ENCODE assay signal across 28 cellular contexts in the genomic region with DNA sequence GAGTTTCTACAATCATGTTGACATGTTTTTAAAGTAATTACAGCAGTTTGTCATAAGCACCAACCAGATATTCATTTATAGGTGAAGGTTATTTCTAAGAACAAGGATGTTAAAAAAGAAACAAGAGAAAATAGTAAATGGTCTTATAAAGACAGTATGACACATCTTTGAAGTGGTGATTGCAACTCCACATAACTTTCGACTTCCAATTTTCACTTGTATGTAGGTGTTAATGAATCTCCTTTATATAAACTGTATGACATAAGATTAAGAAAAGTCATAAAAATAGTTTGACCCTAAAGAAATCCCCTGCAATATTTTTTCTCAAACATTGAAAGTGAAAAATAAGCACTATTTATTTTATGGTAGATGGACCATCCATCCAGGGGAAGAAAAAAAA.
DNase-seq lines count a peak whose midpoint lies in the region; ATAC-seq, FAIRE-seq and TF ChIP-seq lines count a peak whose summit lies in the region.
"Had no signal": no experiment of that assay in that cellular context is flagged by ENCODE, and none has a peak within 500 bp of the region (broad histone marks: within the 10 kb centered on the region; RNA-seq: fewer than 3 reads in every experiment).

No MANE protein-coding gene starts in this region.

- H3K27me3 Mint-ChIP-seq in GM23338 (ENCODE audit: insufficient read depth, low read depth, poor library complexity), result no peaks in the 10 kb centered on the region
- no peaks in the 10 kb centered on the region for H3K27me3 Mint-ChIP-seq in activated T-helper 1 cell treated with anti-CD3 and anti-CD28 coated beads, Interleukin-12 subunit alpha, Interleukin-12 subunit beta, Interleukin-2, Interleukin-4 antibody, amounts not matched to agents 30 ng/mL and 10 ng/mL and 1 ng/mL, durations not matched to agents 14 hours and 24 hours and 36 hours (ENCODE audit: insufficient read depth)
- H3K27me3 Mint-ChIP-seq: stimulated activated memory B cell treated with anti-CD40 and anti-IgM and Interleukin-4, amounts not matched to agents 10 μg/mL and 1 μg/mL and 100 μg/mL, for 72 hours had no signal

- no peak overlapping the region for H3K27ac Mint-ChIP-seq in GM23338
- no peak overlapping the region for H3K27ac Mint-ChIP-seq in activated T-helper 1 cell treated with anti-CD3 and anti-CD28 coated beads, Interleukin-12 subunit alpha, Interleukin-12 subunit beta, Interleukin-2, Interleukin-4 antibody, amounts not matched to agents 30 ng/mL and 10 ng/mL and 1 ng/mL, durations not matched to agents 14 hours and 24 hours and 36 hours
- H3K27ac Mint-ChIP-seq: CD8-positive, alpha-beta T cell; H9; stimulated activated memory B cell treated with anti-CD40 and anti-IgM and Interleukin-4, amounts not matched to agents 10 μg/mL and 1 μg/mL and 100 μg/mL, for 72 hours had no signal

- H3K27me3 ChIP-seq in GM23338 (ENCODE audit: insufficient read depth), result no peaks in the 10 kb centered on the region
- H3K27me3 ChIP-seq in Peyer's patch, result no peaks in the 10 kb centered on the region
- no peaks in the 10 kb centered on the region for H3K27me3 ChIP-seq in tibial artery
- H3K27me3 ChIP-seq: heart right ventricle had no signal

- H3K9me2 ChIP-seq in GM23338 (ENCODE audit: insufficient read depth), result 0 out of 2 replicates have a peak, but pooled peaks cover 6% of the 10 kb centered on the region

- H3K4me1 ChIP-seq in GM23338 (ENCODE audit: insufficient read depth) (no peaks in the 10 kb centered on the region), Peyer's patch (no peaks in the 10 kb centered on the region), tibial artery (no peaks in the 10 kb centered on the region)
- H3K4me1 ChIP-seq: heart right ventricle had no signal

- H3K79me2 ChIP-seq in GM23338 (replicated peaks; ENCODE audit: insufficient read depth), result no peaks in the 10 kb centered on the region

- H3K4me3 ChIP-seq in GM23338 (no peak overlapping the region), Peyer's patch (no peak overlapping the region), tibial artery (no peak overlapping the region)
- H3K4me3 ChIP-seq: heart right ventricle, thoracic aorta had no signal

- ATAC-seq in GM23338, result no peak
- ATAC-seq in HG03432 (IDR thresholded peaks at IDR 0.05; ENCODE audit: unreplicated experiment), result peak; percentile 60
- ATAC-seq in HG03521 (IDR thresholded peaks at IDR 0.05; ENCODE audit: unreplicated experiment), result no peak
- ATAC-seq: CD8-positive, alpha-beta T cell; heart right ventricle; Right ventricle myocardium inferior; stimulated activated memory B cell treated with anti-CD40 and anti-IgM and Interleukin-4, amounts not matched to agents 10 μg/mL and 1 μg/mL and 100 μg/mL, for 72 hours had no signal

- no peak overlapping the region for H3K4me3 Mint-ChIP-seq in GM23338
- H3K4me3 Mint-ChIP-seq in activated T-helper 1 cell treated with anti-CD3 and anti-CD28 coated beads, Interleukin-12 subunit alpha, Interleukin-12 subunit beta, Interleukin-2, Interleukin-4 antibody, amounts not matched to agents 30 ng/mL and 10 ng/mL and 1 ng/mL, durations not matched to agents 14 hours and 24 hours and 36 hours, result no peak overlapping the region
- H3K4me3 Mint-ChIP-seq: CD8-positive, alpha-beta T cell; H9; stimulated activated memory B cell treated with anti-CD40 and anti-IgM and Interleukin-4, amounts not matched to agents 10 μg/mL and 1 μg/mL and 100 μg/mL, for 72 hours had no signal

- H4K20me1 ChIP-seq in GM23338 (replicated peaks; ENCODE audit: insufficient read depth), result no peaks in the 10 kb centered on the region

- 0 out of 2 replicates have a peak overlapping the region, but pooled peaks have one; percentile 28 for H2AFZ ChIP-seq in GM23338

- no peaks in the 10 kb centered on the region for H3F3A ChIP-seq in GM23338 (replicated peaks; ENCODE audit: low read depth)

- no peak overlapping the region for H3K27ac ChIP-seq in GM23338 (ENCODE audit: low read depth)
- H3K27ac ChIP-seq in Peyer's patch, result no peak overlapping the region
- H3K27ac ChIP-seq in tibial artery, result no peak overlapping the region
- H3K27ac ChIP-seq: heart right ventricle, thoracic aorta had no signal

- no peak overlapping the region for H3K4me2 ChIP-seq in GM23338

- H3K36me3 ChIP-seq in GM23338 (ENCODE audit: insufficient read depth) (no peaks in the 10 kb centered on the region), Peyer's patch (no peaks in the 10 kb centered on the region), tibial artery (no peaks in the 10 kb centered on the region)
- H3K36me3 ChIP-seq: heart right ventricle, thoracic aorta had no signal

- no peaks in the 10 kb centered on the region for H3K36me3 Mint-ChIP-seq in GM23338 (ENCODE audit: low read depth)
- H3K36me3 Mint-ChIP-seq in activated T-helper 1 cell treated with anti-CD3 and anti-CD28 coated beads, Interleukin-12 subunit alpha, Interleukin-12 subunit beta, Interleukin-2, Interleukin-4 antibody, amounts not matched to agents 30 ng/mL and 10 ng/mL and 1 ng/mL, durations not matched to agents 14 hours and 24 hours and 36 hours (ENCODE audit: low read depth), result no peaks in the 10 kb centered on the region
- H3K36me3 Mint-ChIP-seq: CD8-positive, alpha-beta T cell; stimulated activated memory B cell treated with anti-CD40 and anti-IgM and Interleukin-4, amounts not matched to agents 10 μg/mL and 1 μg/mL and 100 μg/mL, for 72 hours had no signal

- intact Hi-C loops in activated T-helper 1 cell treated with anti-CD3 and anti-CD28 coated beads, Interleukin-12 subunit alpha, Interleukin-12 subunit beta, Interleukin-2, Interleukin-4 antibody, amounts not matched to agents 30 ng/mL and 10 ng/mL and 1 ng/mL, durations not matched to agents 14 hours and 24 hours and 36 hours (cut with micrococcal nuclease), result no loop called here
- intact Hi-C loops in tibial artery (cut with DNase I; ENCODE audit: low total_unique reads), result no loop called here

- no peaks in the 10 kb centered on the region for H3K9me3 Mint-ChIP-seq in GM23338
- no peaks in the 10 kb centered on the region for H3K9me3 Mint-ChIP-seq in activated T-helper 1 cell treated with anti-CD3 and anti-CD28 coated beads, Interleukin-12 subunit alpha, Interleukin-12 subunit beta, Interleukin-2, Interleukin-4 antibody, amounts not matched to agents 30 ng/mL and 10 ng/mL and 1 ng/mL, durations not matched to agents 14 hours and 24 hours and 36 hours
- H3K9me3 Mint-ChIP-seq: CD8-positive, alpha-beta T cell; H9; stimulated activated memory B cell treated with anti-CD40 and anti-IgM and Interleukin-4, amounts not matched to agents 10 μg/mL and 1 μg/mL and 100 μg/mL, for 72 hours had no signal

- FAIRE-seq in GM19239 (lab: Jason Lieb, UNC), result peak; percentile 83
- FAIRE-seq: small intestine had no signal

- TF ChIP-seq POLR2A in Peyer's patch (IDR thresholded peaks at IDR 0.05), result no peak

- no peaks in the 10 kb centered on the region for H3K9me3 ChIP-seq in Peyer's patch
- H3K9me3 ChIP-seq in tibial artery, result no peaks in the 10 kb centered on the region
- H3K9me3 ChIP-seq: heart right ventricle, thoracic aorta had no signal

- TF ChIP-seq CTCF in GM10266 (IDR thresholded peaks at IDR 0.05; ENCODE audit: control insufficient read depth, insufficient read depth, low read depth, missing control alignments), result no peak
- TF ChIP-seq CTCF in GM23338 (conservative IDR thresholded peaks at IDR 0.05; ENCODE audit: low read depth in 2 of 2), result no peak
- no peak for TF ChIP-seq CTCF in Peyer's patch (IDR thresholded peaks at IDR 0.05)
- no peak for TF ChIP-seq CTCF in tibial artery (IDR thresholded peaks at IDR 0.05)

- no peaks in the 10 kb centered on the region for H3K4me1 Mint-ChIP-seq in GM23338
- no peaks in the 10 kb centered on the region for H3K4me1 Mint-ChIP-seq in activated T-helper 1 cell treated with anti-CD3 and anti-CD28 coated beads, Interleukin-12 subunit alpha, Interleukin-12 subunit beta, Interleukin-2, Interleukin-4 antibody, amounts not matched to agents 30 ng/mL and 10 ng/mL and 1 ng/mL, durations not matched to agents 14 hours and 24 hours and 36 hours (ENCODE audit: low read depth)
- H3K4me1 Mint-ChIP-seq: stimulated activated memory B cell treated with anti-CD40 and anti-IgM and Interleukin-4, amounts not matched to agents 10 μg/mL and 1 μg/mL and 100 μg/mL, for 72 hours had no signal

- peak; percentile 36 for DNase-seq in GM10266 (ENCODE audit: extremely low spot score)
- no peak for DNase-seq in GM19239 (ENCODE audit: insufficient read length, low spot score)
- no peak for DNase-seq in GM23338 (ENCODE audit: low spot score)
- DNase-seq in Peyer's patch, result no peak
- DNase-seq in activated T-helper 1 cell treated with anti-CD3 and anti-CD28 coated beads, Interleukin-12 subunit alpha, Interleukin-12 subunit beta, Interleukin-2, Interleukin-4 antibody, amounts not matched to agents 30 ng/mL and 10 ng/mL and 1 ng/mL, durations not matched to agents 14 hours and 24 hours and 36 hours (ENCODE audit: low spot score), result no peak
- no peak for DNase-seq in tibial artery
- DNase-seq: 8988T; activated CD8-positive, alpha-beta memory T cell treated with anti-CD3 and anti-CD28 coated beads, Interleukin-2, amount 50 U/mL, for 48 hours; activated effector memory CD4-positive, alpha-beta T cell treated with Interleukin-2 at 50 U/mL for 16 hours; CD8-positive, alpha-beta T cell; cerebellar nuclear complex; DMS153; effector CD4-positive, alpha-beta T cell; H9; heart right ventricle; KG1; mesenchymal stem cell; NCI-H1694 treated with DMSO at 0.1 percent for 48 hours; NCI-H226; NCI-H774; OCI-M1; small intestine; T-helper 9 cell had no signal

TF ChIP-seq in GM23338, 12 proteins besides CTCF, POLR2A, EP300 and RAD21 (continues in another document):
- no peak for TF ChIP-seq JUNB (IDR thresholded peaks at IDR 0.05; ENCODE audit: unreplicated experiment)
- TF ChIP-seq ZNF331 (CRISPR knock-in tag; IDR thresholded peaks at IDR 0.05; ENCODE audit: low read depth), result no peak
- no peak for TF ChIP-seq EZH2 (IDR thresholded peaks at IDR 0.05; ENCODE audit: low read depth, unreplicated experiment)
